In genomic region chr1:89358287-89358893, GRCh38 we compare ENCODE assay signal across 8 cellular contexts. TPM values are rescaled to one million over a fixed set of nuclear protein-coding genes. Genes with fewer than 3 reads are reported as not detected.
DNase-seq lines count a peak whose midpoint lies in the region; ATAC-seq and TF ChIP-seq lines count a peak whose summit lies in the region.

No MANE protein-coding gene starts in this region.

- intact Hi-C loops in ascending aorta (cut with DNase I), result loop anchor here (1.0 to 5.0 kb wide), 3 partner anchors 236 to 360 kb away; no protein-coding TSS in a partner anchor

- peak; percentile 59 for ATAC-seq in HG02588 (IDR thresholded peaks at IDR 0.05; ENCODE audit: unreplicated experiment)
- ATAC-seq in HG02763 (IDR thresholded peaks at IDR 0.05; ENCODE audit: unreplicated experiment), result no peak

- no peak overlapping the region for H3K27ac ChIP-seq in ascending aorta

- H3K27me3 ChIP-seq in ascending aorta, result no peaks in the 10 kb centered on the region

- no peaks in the 10 kb centered on the region for H3K9me3 ChIP-seq in ascending aorta

- peak; percentile 67 to 80 (median 72) for TF ChIP-seq CTCF in ascending aorta (IDR thresholded peaks at IDR 0.05)

- no peaks in the 10 kb centered on the region for H3K36me3 ChIP-seq in ascending aorta

- DNase-seq in GF-D8 (lab: John Stamatoyannopoulos, UW) (peak; percentile 13), NCI-H187 treated with DMSO at 0.1 percent for 48 hours (lab: John Stamatoyannopoulos, UW) (peak; percentile 10), T-helper 9 cell (peak; percentile 72), ascending aorta (ENCODE audit: low spot score in 2 of 2) (peak in 1 of 2 donors; percentile 91), hepatic stellate cell (ENCODE audit: low spot score) (peak; percentile 25), skeletal muscle cell (ENCODE audit: low read depth) (peak; percentile 4)

- no peaks in the 10 kb centered on the region for H3K4me1 ChIP-seq in ascending aorta

- H3K4me3 ChIP-seq in ascending aorta, result no peak overlapping the region
- no peak overlapping the region for H3K4me3 ChIP-seq in skeletal muscle cell (ENCODE audit: low read depth, low read length)

RNA-seq across cellular contexts. Expression of gene GBP6, which starts 5.5 kb away (rescaled TPM):
- total RNA-seq in ascending aorta, result not detected
